Comparison of ENCODE assay signal across 18 cellular contexts in the genomic region with DNA sequence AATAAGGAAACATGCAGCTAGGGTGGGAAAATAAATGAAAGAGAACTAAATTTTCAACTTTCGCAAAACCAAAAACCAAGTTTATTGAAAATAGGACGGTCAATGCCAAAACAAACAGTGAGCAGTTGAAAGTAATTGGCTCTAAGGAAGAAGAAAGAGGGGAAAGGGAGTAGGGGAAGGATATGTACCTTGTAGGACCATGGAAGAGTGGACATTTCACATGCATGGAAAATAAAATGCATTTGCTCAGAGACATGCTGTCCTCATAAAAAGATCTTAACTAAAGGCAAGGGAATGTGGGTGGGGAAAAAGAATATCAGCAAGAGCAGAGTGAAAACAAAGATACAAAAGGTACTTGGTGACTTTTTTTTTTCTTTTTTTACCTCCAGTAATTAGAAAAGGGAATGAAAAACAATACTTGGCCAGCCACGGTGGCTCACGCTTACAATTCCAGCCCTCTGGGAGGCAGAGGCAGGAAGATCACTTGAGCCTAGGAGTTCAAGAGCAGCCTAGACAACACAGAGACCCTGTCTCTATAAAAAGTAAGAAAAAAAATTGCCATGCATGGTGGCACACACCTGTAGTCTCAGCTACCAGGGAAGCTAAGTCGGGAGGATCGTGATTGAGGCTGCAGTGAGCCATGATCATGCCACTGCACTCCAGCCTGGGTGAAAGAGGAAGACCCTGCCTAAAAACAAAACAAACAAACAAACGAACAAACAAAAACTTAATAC.
"Had no signal": no experiment of that assay in that cellular context is flagged by ENCODE, and none has a peak within 500 bp of the region (broad histone marks: within the 10 kb centered on the region; RNA-seq: fewer than 3 reads in every experiment).

No MANE protein-coding gene starts in this region.

- H3K9me3 ChIP-seq: adrenal gland, ovary, stomach, tibial nerve had no signal

- H3K4me2 ChIP-seq: hepatocyte had no signal

- H3K4me3 ChIP-seq: adrenal gland, hepatocyte, ovary, stomach, tibial nerve had no signal

- H3K27me3 Mint-ChIP-seq: activated T-helper 17 cell treated with anti-CD3 and anti-CD28 coated beads, Interleukin-2, amount 50 U/mL, for 72 hours had no signal

- H2AFZ ChIP-seq: hepatocyte had no signal

- H3K9me3 Mint-ChIP-seq: activated naive CD4-positive, alpha-beta T cell treated with anti-CD3 and anti-CD28 coated beads for 36 hours; activated T-helper 17 cell treated with anti-CD3 and anti-CD28 coated beads, Interleukin-2, amount 50 U/mL, for 72 hours had no signal

- H3K36me3 ChIP-seq: adrenal gland, ovary had no signal

- DNase-seq: activated CD4-positive, alpha-beta T cell treated with anti-CD3 and anti-CD28 coated beads for 48 hours; activated CD8-positive, alpha-beta memory T cell treated with anti-CD3 and anti-CD28 coated beads for 24 hours; activated naive CD4-positive, alpha-beta T cell treated with anti-CD3 and anti-CD28 coated beads for 36 hours; adrenal gland; central memory CD4-positive, alpha-beta T cell; cortex of kidney; effector CD8-positive, alpha-beta T cell; mesendoderm; nephron progenitor cell; ovary; stimulated activated CD4-positive, alpha-beta T cell treated with anti-CD3 and anti-CD28 coated beads, Interleukin-15, amount 100 ng/mL, for 24 hours; stimulated activated CD4-positive, alpha-beta T cell treated with anti-CD3 and anti-CD28 coated beads, Interleukin-4, amount 100 ng/mL, for 24 hours; stomach; T1000; WERI-Rb-1 had no signal

- H3K4me3 Mint-ChIP-seq: activated naive CD4-positive, alpha-beta T cell treated with anti-CD3 and anti-CD28 coated beads for 36 hours; activated T-helper 17 cell treated with anti-CD3 and anti-CD28 coated beads, Interleukin-2, amount 50 U/mL, for 72 hours; nephron progenitor cell had no signal

- H3K27me3 ChIP-seq: adrenal gland, hepatocyte, ovary, stomach, tibial nerve had no signal

- H3K27ac Mint-ChIP-seq: activated naive CD4-positive, alpha-beta T cell treated with anti-CD3 and anti-CD28 coated beads for 36 hours; activated T-helper 17 cell treated with anti-CD3 and anti-CD28 coated beads, Interleukin-2, amount 50 U/mL, for 72 hours; nephron progenitor cell had no signal

- ATAC-seq: activated T-helper 17 cell treated with anti-CD3 and anti-CD28 coated beads, Interleukin-2, amount 50 U/mL, for 72 hours had no signal

- H3K27ac ChIP-seq: adrenal gland, hepatocyte, ovary, tibial nerve, WERI-Rb-1 had no signal
